Comparison of ENCODE assay signal across 23 cellular contexts in the genomic region with DNA sequence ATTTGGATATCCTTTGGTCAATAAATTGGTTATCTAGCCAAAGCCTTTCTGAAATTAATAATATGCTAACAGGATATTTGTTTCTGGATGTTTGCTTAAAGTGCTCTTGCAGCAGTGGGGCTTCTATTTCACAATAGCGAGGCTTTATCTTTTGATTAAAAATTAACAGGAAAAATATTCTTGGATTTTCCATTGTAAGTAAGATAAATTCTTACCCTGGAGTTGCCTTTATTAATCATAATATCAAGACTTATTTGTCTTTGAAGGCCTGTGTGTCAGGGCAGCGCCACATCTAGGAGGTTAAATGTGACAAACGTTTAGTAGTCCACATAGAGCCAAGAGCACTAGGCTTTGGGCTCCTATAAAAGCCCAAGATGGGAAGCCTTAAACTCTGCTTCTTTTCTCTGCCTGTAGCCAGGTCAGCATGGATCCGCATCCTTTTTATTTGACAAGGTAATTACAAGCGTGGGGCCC. TPM values are rescaled to one million over a fixed set of nuclear protein-coding genes. Genes with fewer than 3 reads are reported as not detected.
A peak's percentile ranks its signal among the peaks of the same experiment; 100 is the strongest.
DNase-seq lines count a peak whose midpoint lies in the region; ATAC-seq and TF ChIP-seq lines count a peak whose summit lies in the region.
"Had no signal": no experiment of that assay in that cellular context is flagged by ENCODE, and none has a peak within 500 bp of the region (broad histone marks: within the 10 kb centered on the region; RNA-seq: fewer than 3 reads in every experiment).

No MANE protein-coding gene starts in this region.

- H3K9me3 ChIP-seq in DND-41 (ENCODE audit: insufficient read depth, low read length, severe bottlenecking) (no peaks in the 10 kb centered on the region), SK-N-MC (ENCODE audit: low read depth, low read length) (no peaks in the 10 kb centered on the region), left lung (no peaks in the 10 kb centered on the region), trophoblast cell (ENCODE audit: insufficient read depth, low read depth, low read length) (no peaks in the 10 kb centered on the region)
- H3K9me3 ChIP-seq: uterus had no signal

- H3K27me3 ChIP-seq in DND-41 (ENCODE audit: insufficient read depth, low read length, poor library complexity), result no peaks in the 10 kb centered on the region
- H3K27me3 ChIP-seq in left lung, result no peaks in the 10 kb centered on the region
- H3K27me3 ChIP-seq in trophoblast cell (ENCODE audit: insufficient read depth, low read length), result no peaks in the 10 kb centered on the region
- H3K27me3 ChIP-seq: uterus had no signal

- H3K79me2 ChIP-seq in DND-41 (ENCODE audit: insufficient read depth, low read length) (peaks cover 79% of the 10 kb centered on the region), trophoblast cell (ENCODE audit: control insufficient read depth, insufficient read depth, low read length, poor library complexity) (peaks cover 30% of the 10 kb centered on the region)

- H2BK12ac ChIP-seq in trophoblast cell (ENCODE audit: low read length), result no peak overlapping the region

- no peak overlapping the region for H4K8ac ChIP-seq in trophoblast cell (ENCODE audit: low read depth, low read length)

- peaks cover 66% of the 10 kb centered on the region for H3K36me3 ChIP-seq in DND-41 (ENCODE audit: insufficient read depth, low read length)
- H3K36me3 ChIP-seq in SK-N-MC (ENCODE audit: insufficient read depth, low read length), result peaks cover 67% of the 10 kb centered on the region
- H3K36me3 ChIP-seq in left lung, result peaks cover 0 to 30% of the 10 kb centered on the region in 2 donors
- peaks cover 17 to 27% of the 10 kb centered on the region in 2 experiments for H3K36me3 ChIP-seq in trophoblast cell (ENCODE audit: control insufficient read depth in 1 of 2, insufficient read depth in 2 of 2, low read length in 2 of 2)
- H3K36me3 ChIP-seq: uterus had no signal

- H3K14ac ChIP-seq in trophoblast cell (ENCODE audit: low read length), result no peak overlapping the region

- no peak for TF ChIP-seq CTCF in DND-41 (IDR thresholded peaks at IDR 0.05; ENCODE audit: borderline replicate concordance, extremely low read depth, low read length, poor library complexity, severe bottlenecking)
- no peak for TF ChIP-seq CTCF in left lung (IDR thresholded peaks at IDR 0.05)

- no peak for DNase-seq in DND-41
- DNase-seq in SK-N-MC (ENCODE audit: low read depth, low spot score), result no peak
- no peak for DNase-seq in left lung
- no peak for DNase-seq in trophoblast cell
- no peak for DNase-seq in AML-193 (lab: John Stamatoyannopoulos, UW)
- DNase-seq in cerebellar nuclear complex (lab: John Stamatoyannopoulos, UW), result no peak
- DNase-seq: activated B cell treated with CpG ODN at 0.5 μM for 24 hours; activated CD4-positive, alpha-beta T cell treated with anti-CD3 and anti-CD28 coated beads, Interleukin-2, amount 50 U/mL, for 48 hours; activated gamma-delta T cell; CD4-positive, alpha-beta memory T cell; cortex of kidney; HCEC 1CT; natural killer cell; NCI-H510A; substantia nigra; T-helper 9 cell; uterus had no signal

- no CpG with 5 or more reads among the region's 5 CpGs for WGBS in trophoblast cell (ENCODE audit: extremely low coverage, insufficient coverage, insufficient read length)

- peaks cover 4% of the 10 kb centered on the region for H3K79me1 ChIP-seq in trophoblast cell (ENCODE audit: low read length)

- H4K12ac ChIP-seq in trophoblast cell (ENCODE audit: low read depth, low read length), result no peak overlapping the region

- H3K9ac ChIP-seq in DND-41 (ENCODE audit: low read depth, low read length), result no peak overlapping the region
- peak overlapping the region; percentile 49 for H3K9ac ChIP-seq in SK-N-MC (ENCODE audit: insufficient read length)
- no peak overlapping the region for H3K9ac ChIP-seq in trophoblast cell (ENCODE audit: low read length)

- H3K4ac ChIP-seq in trophoblast cell (ENCODE audit: low read depth, low read length), result peak overlapping the region; percentile 57

- ATAC-seq in DND-41 (ENCODE audit: insufficient read depth, low read depth), result no peak
- ATAC-seq in left lung, result peak; percentile 18
- no peak for ATAC-seq in HG03135 (IDR thresholded peaks at IDR 0.05; ENCODE audit: unreplicated experiment)
- ATAC-seq in HG03469 (IDR thresholded peaks at IDR 0.05; ENCODE audit: unreplicated experiment), result no peak
- ATAC-seq: natural killer cell had no signal

- H3K4me2 ChIP-seq in DND-41 (ENCODE audit: insufficient read depth, low read length), result peak overlapping the region; percentile 16; the same call in 1 of the 2 replicates
- no peak overlapping the region for H3K4me2 ChIP-seq in trophoblast cell (ENCODE audit: low read length)

- no peak overlapping the region for H2AK5ac ChIP-seq in trophoblast cell (ENCODE audit: low read length)

- H2AFZ ChIP-seq in DND-41 (ENCODE audit: low read depth, low read length) (no peak overlapping the region), trophoblast cell (ENCODE audit: insufficient read depth, low read length, poor library complexity) (no peak overlapping the region)

- no peak overlapping the region for H2BK120ac ChIP-seq in trophoblast cell (ENCODE audit: insufficient read depth, low read length, poor library complexity)

- H3K4me1 ChIP-seq in DND-41 (ENCODE audit: insufficient read depth, low read length), result peaks cover 30% of the 10 kb centered on the region
- peaks cover 4 to 22% of the 10 kb centered on the region in 2 donors for H3K4me1 ChIP-seq in left lung
- peaks cover 24 to 34% of the 10 kb centered on the region in 2 experiments for H3K4me1 ChIP-seq in trophoblast cell (ENCODE audit: control insufficient read depth in 1 of 2, insufficient read depth in 2 of 2, low read length in 2 of 2)
- H3K4me1 ChIP-seq: uterus had no signal

- H3K23ac ChIP-seq in trophoblast cell (ENCODE audit: low read length), result no peak overlapping the region

- H4K91ac ChIP-seq in trophoblast cell (ENCODE audit: low read depth, low read length), result no peak overlapping the region

- H3K27ac ChIP-seq in DND-41 (ENCODE audit: low read length) (no peak overlapping the region), SK-N-MC (peak overlapping the region; percentile 62), left lung (no peak overlapping the region), trophoblast cell (ENCODE audit: low read depth, low read length) (no peak overlapping the region)
- H3K27ac ChIP-seq: uterus had no signal

- H2BK5ac ChIP-seq in trophoblast cell (ENCODE audit: low read depth, low read length, poor library complexity), result no peak overlapping the region

- intact Hi-C loops in left lung (cut with DNase I), result no loop called here

- H4K20me1 ChIP-seq in DND-41 (ENCODE audit: insufficient read depth, low read length), result peaks cover 42% of the 10 kb centered on the region; the same call in 1 of the 2 replicates

- H3K18ac ChIP-seq in trophoblast cell (ENCODE audit: low read length), result no peak overlapping the region

- no peak overlapping the region for H3K4me3 ChIP-seq in DND-41 (ENCODE audit: low read depth in 1 of 2, low read length in 2 of 2)
- H3K4me3 ChIP-seq in SK-N-MC, result no peak overlapping the region
- no peak overlapping the region for H3K4me3 ChIP-seq in left lung
- no peak overlapping the region for H3K4me3 ChIP-seq in trophoblast cell (ENCODE audit: low read depth, low read length)
- H3K4me3 ChIP-seq: uterus had no signal

RNA-seq across cellular contexts. Expression of a gene that starts 5.3 kb away (rescaled TPM):
- total RNA-seq in left lung, result 10 to 100 TPM; 27.0 to 69.3 TPM
- 334 and 337 TPM in 2 replicates for polyA plus RNA-seq in trophoblast cell (2013)

RNA-seq across cellular contexts. Expression of a gene that starts 11.0 kb away (rescaled TPM):
- 10 to 100 TPM; 27.6 to 42.2 TPM for total RNA-seq in left lung
- polyA plus RNA-seq in trophoblast cell (2013), result 49.1 and 51.9 TPM in 2 replicates

RNA-seq across cellular contexts. Expression of a gene that starts 11.3 kb away (rescaled TPM):
- total RNA-seq in left lung, result 10 to 100 TPM; 57.6 to 80.7 TPM
- 64.5 and 64.8 TPM in 2 replicates for polyA plus RNA-seq in trophoblast cell (2013)

RNA-seq across cellular contexts. Expression of a gene that starts 33.0 kb away (rescaled TPM):
- total RNA-seq in left lung, result 10 to 100 TPM; 65.6 to 76.8 TPM
- polyA plus RNA-seq in trophoblast cell (2013), result 43.5 and 44.3 TPM in 2 replicates

RNA-seq across cellular contexts. Expression of a gene that starts 40.7 kb away (rescaled TPM):
- total RNA-seq in left lung, result not detected
- polyA plus RNA-seq in trophoblast cell (2013), result not detected in 2 replicates
- total RNA-seq: activated B cell treated with CpG ODN at 0.5 μM for 24 hours; CD4-positive, alpha-beta memory T cell; MCF 10A; natural killer cell; posterior vena cava; uterus had no signal
- polyA plus RNA-seq: adipose tissue; CD4-positive, alpha-beta memory T cell; IgD-negative memory B cell had no signal
